In the genomic region with DNA sequence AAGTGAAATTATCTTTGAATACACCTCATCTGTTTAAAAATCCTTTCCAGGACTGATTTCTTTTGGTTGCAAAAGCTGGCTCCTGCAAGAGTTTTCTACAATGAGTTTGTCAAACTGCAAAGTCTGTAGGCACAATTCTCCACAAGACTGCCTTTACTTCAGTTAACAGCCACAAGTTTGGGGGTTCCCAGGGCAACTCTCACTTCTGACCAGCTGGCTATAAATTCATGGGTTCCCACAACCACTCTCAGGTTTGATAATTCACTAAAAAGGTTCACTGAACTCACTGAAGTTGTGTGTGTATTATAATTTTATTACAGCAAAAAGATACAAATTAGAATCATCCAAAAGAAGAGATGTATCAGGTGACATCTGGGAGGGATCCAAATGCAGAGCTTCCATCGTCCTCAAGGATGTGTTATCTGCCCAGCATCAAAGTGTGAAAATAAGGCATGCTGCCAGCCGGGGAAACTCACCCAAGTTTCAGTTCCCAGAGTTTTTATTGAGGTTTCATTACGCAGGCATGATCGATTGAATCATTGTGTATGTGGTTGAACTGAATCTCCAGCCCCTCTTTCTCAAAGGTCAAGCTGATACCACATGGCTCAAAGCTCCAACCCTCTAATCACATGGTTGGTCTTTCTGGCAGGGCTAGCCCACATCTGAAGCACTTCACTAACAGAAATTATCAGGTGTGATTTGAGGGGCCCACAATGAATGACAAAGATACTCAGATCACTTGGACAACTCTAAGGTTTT, we compare ENCODE assay signal across 15 cellular contexts. TPM values are rescaled to one million over a fixed set of nuclear protein-coding genes. Genes with fewer than 3 reads are reported as not detected.
DNase-seq lines count a peak whose midpoint lies in the region; ATAC-seq lines count a peak whose summit lies in the region.
"Had no signal": no experiment of that assay in that cellular context is flagged by ENCODE, and none has a peak within 500 bp of the region (broad histone marks: within the 10 kb centered on the region; RNA-seq: fewer than 3 reads in every experiment).

No MANE protein-coding gene starts in this region.

- no peaks in the 10 kb centered on the region for H3K9me3 Mint-ChIP-seq in activated CD4-positive, alpha-beta T cell treated with anti-CD3 and anti-CD28 coated beads for 36 hours (ENCODE audit: low read depth)
- H3K9me3 Mint-ChIP-seq: type B pancreatic cell had no signal

- CTCF ChIA-PET in activated CD4-positive, alpha-beta T cell treated with anti-CD3 and anti-CD28 coated beads for 36 hours (lab: Charles Lee): interaction anchor here (0.6 to 1.5 kb wide), 3 partner anchors 23 to 362 kb away, joined by 3 read pairs; a partner anchor contains a TSS

- H3K4me1 Mint-ChIP-seq in activated CD4-positive, alpha-beta T cell treated with anti-CD3 and anti-CD28 coated beads for 36 hours: peaks cover 16% of the 10 kb centered on the region

- ATAC-seq in activated CD4-positive, alpha-beta T cell treated with anti-CD3 and anti-CD28 coated beads for 36 hours: no peak
- ATAC-seq in GM21825 (IDR thresholded peaks at IDR 0.05; ENCODE audit: unreplicated experiment) (peak; percentile 87), HG03175 (IDR thresholded peaks at IDR 0.05; ENCODE audit: unreplicated experiment) (peak; percentile 90)
- ATAC-seq in stimulated activated naive CD8-positive, alpha-beta T cell treated with anti-CD3 and anti-CD28 coated beads, Interleukin-15, Interleukin-2, amounts not matched to agents 100 U/mL and 50 U/mL, for 24 hours: peak; percentile 83
- ATAC-seq: HCT116 had no signal

- peak overlapping the region; percentile 19 for H3K27ac Mint-ChIP-seq in activated CD4-positive, alpha-beta T cell treated with anti-CD3 and anti-CD28 coated beads for 36 hours
- H3K27ac Mint-ChIP-seq: type B pancreatic cell had no signal

- intact Hi-C loops in activated CD4-positive, alpha-beta T cell treated with anti-CD3 and anti-CD28 coated beads for 36 hours (cut with DNase I, micrococcal nuclease): loop anchor here (5.0 kb wide), 2 partner anchors 232 to 317 kb away; no protein-coding TSS in a partner anchor

- H3K9ac ChIP-seq in GM23248: no peak overlapping the region

- no peaks in the 10 kb centered on the region for H3K36me3 Mint-ChIP-seq in activated CD4-positive, alpha-beta T cell treated with anti-CD3 and anti-CD28 coated beads for 36 hours (ENCODE audit: low read depth)
- H3K36me3 Mint-ChIP-seq: type B pancreatic cell had no signal

- in situ Hi-C loops in GM23248 (cut with MboI): no loop called here

- H3K4me2 ChIP-seq in GM23248 (ENCODE audit: unreplicated experiment): no peak overlapping the region

- H3K4me1 ChIP-seq in GM23248 (ENCODE audit: insufficient read depth): no peaks in the 10 kb centered on the region
- H3K4me1 ChIP-seq: breast epithelium had no signal

- peaks cover under 1% of the 10 kb centered on the region for H3K27me3 Mint-ChIP-seq in activated CD4-positive, alpha-beta T cell treated with anti-CD3 and anti-CD28 coated beads for 36 hours
- H3K27me3 Mint-ChIP-seq: type B pancreatic cell had no signal

- H2AFZ ChIP-seq in GM23248: no peak overlapping the region

- H3K36me3 ChIP-seq in GM23248 (ENCODE audit: low read depth): no peaks in the 10 kb centered on the region
- H3K36me3 ChIP-seq: breast epithelium had no signal

- POLR2A ChIA-PET in activated CD4-positive, alpha-beta T cell treated with anti-CD3 and anti-CD28 coated beads for 36 hours (lab: Charles Lee): no interaction called here

- no peaks in the 10 kb centered on the region for H3K27me3 ChIP-seq in GM23248 (replicated peaks; ENCODE audit: insufficient read depth)
- H3K27me3 ChIP-seq: breast epithelium had no signal

- H3K27ac ChIP-seq in GM23248: no peak overlapping the region
- H3K27ac ChIP-seq: breast epithelium had no signal

- H3F3A ChIP-seq in GM23248 (ENCODE audit: insufficient read depth): no peaks in the 10 kb centered on the region

- 25 to 27% methylated on average over 4 of the region's 4 CpGs for WGBS in GM23248 (ENCODE audit: low coverage in 1 of 2, low lambda C conversion rate in 2 of 2, missing lambda C conversion rate in 2 of 2), 2 experiments

- no peaks in the 10 kb centered on the region for H3K9me3 ChIP-seq in GM23248 (ENCODE audit: low read depth)
- H3K9me3 ChIP-seq: breast epithelium had no signal

- no peak overlapping the region for H3K4me3 ChIP-seq in GM23248
- H3K4me3 ChIP-seq: breast epithelium had no signal

- no peaks in the 10 kb centered on the region for H4K20me1 ChIP-seq in GM23248 (ENCODE audit: insufficient read depth)

- H3K4me3 Mint-ChIP-seq in activated CD4-positive, alpha-beta T cell treated with anti-CD3 and anti-CD28 coated beads for 36 hours: no peak overlapping the region
- H3K4me3 Mint-ChIP-seq: type B pancreatic cell had no signal

- no peaks in the 10 kb centered on the region for H3K9me2 ChIP-seq in GM23248 (ENCODE audit: insufficient read depth)

- no peaks in the 10 kb centered on the region for H3K79me2 ChIP-seq in GM23248 (ENCODE audit: insufficient read depth)

- DNase-seq in activated CD4-positive, alpha-beta T cell treated with anti-CD3 and anti-CD28 coated beads for 36 hours: no peak
- no peak for DNase-seq in activated CD4-positive, alpha-beta T cell treated with anti-CD3 and anti-CD28 coated beads, Interleukin-2, amount 50 U/mL, for 4 hours
- no peak for DNase-seq in stimulated activated naive CD8-positive, alpha-beta T cell treated with anti-CD3 and anti-CD28 coated beads, Interleukin-15, Interleukin-2, amounts not matched to agents 100 U/mL and 50 U/mL, for 24 hours
- DNase-seq in NCI-H1694 (lab: John Stamatoyannopoulos, UW) (no peak), NCI-H446 (lab: John Stamatoyannopoulos, UW) (no peak), GM23248 (no peak)
- DNase-seq: activated T-cell treated with anti-CD3 and anti-CD28 coated beads, Interleukin-2, amount 50 U/mL, for 48 hours; DMS153; occipital lobe; T1000 had no signal

RNA-seq across cellular contexts. Expression of a gene that starts 19.0 kb away (rescaled TPM):
- 100 to 1,000 TPM; 139 to 189 TPM for total RNA-seq in activated CD4-positive, alpha-beta T cell treated with anti-CD3 and anti-CD28 coated beads for 36 hours
- total RNA-seq in GM23248 (2014; rRNA removed; shearing (Covaris generic)): 31.2 and 36.9 TPM in 2 replicates
- polyA plus RNA-seq in GM23248 (2016; fragmentation: Nextera tagmentation; extraction: Ambion mirVana): 49.9 and 58.0 TPM in 2 replicates

RNA-seq across cellular contexts. Expression of a gene that starts 23.1 kb away (rescaled TPM):
- total RNA-seq in activated CD4-positive, alpha-beta T cell treated with anti-CD3 and anti-CD28 coated beads for 36 hours: 1 to 10 TPM; 2.8 to 2.9 TPM
- total RNA-seq in GM23248 (2014; rRNA removed; shearing (Covaris generic)): 0.76 and 3.5 TPM in 2 replicates
- 0.96 and 0.99 TPM in 2 replicates for polyA plus RNA-seq in GM23248 (2016; fragmentation: Nextera tagmentation; extraction: Ambion mirVana)
